ENCODE assay signal across 8 cellular contexts in genomic region chrX:134460861-134461218, GRCh38. TPM values are rescaled to one million over a fixed set of nuclear protein-coding genes. Genes with fewer than 3 reads are reported as not detected.
DNase-seq lines count a peak whose midpoint lies in the region; ATAC-seq lines count a peak whose summit lies in the region.

No MANE protein-coding gene starts in this region.

- DNase-seq in G401 (ENCODE audit: low spot score) (peak; percentile 29), iPS DF 6.9 (ENCODE audit: low read depth, low spot score) (no peak), SKM-1 (lab: John Stamatoyannopoulos, UW; ENCODE audit: unreplicated experiment) (no peak), NCI-H446 (lab: John Stamatoyannopoulos, UW) (no peak)
- DNase-seq in activated CD4-positive, alpha-beta memory T cell treated with anti-CD3 and anti-CD28 coated beads for 36 hours, result no peak
- DNase-seq in stimulated activated naive B cell treated with anti-CD40 and anti-IgM and Interleukin-4, amounts not matched to agents 10 μg/mL and 1 μg/mL and 100 μg/mL, for 72 hours, result no peak

- in situ Hi-C loops in G401 (cut with HindIII; ENCODE audit: low sequenced_read_pairs), result no loop called here

- CTCF ChIA-PET in activated CD4-positive, alpha-beta memory T cell treated with anti-CD3 and anti-CD28 coated beads for 36 hours (lab: Charles Lee), result no interaction called here

- peaks cover 1% of the 10 kb centered on the region for H3K36me3 Mint-ChIP-seq in activated CD4-positive, alpha-beta memory T cell treated with anti-CD3 and anti-CD28 coated beads for 36 hours
- no peaks in the 10 kb centered on the region for H3K36me3 Mint-ChIP-seq in stimulated activated naive B cell treated with anti-CD40 and anti-IgM and Interleukin-4, amounts not matched to agents 10 μg/mL and 1 μg/mL and 100 μg/mL, for 72 hours

- POLR2A ChIA-PET in activated CD4-positive, alpha-beta memory T cell treated with anti-CD3 and anti-CD28 coated beads for 36 hours (lab: Charles Lee), result no interaction called here

- H3K27me3 ChIP-seq in iPS DF 6.9 (ENCODE audit: control insufficient read depth, insufficient read depth, low read length), result no peaks in the 10 kb centered on the region

- no peaks in the 10 kb centered on the region for H3K9me3 ChIP-seq in iPS DF 6.9 (ENCODE audit: control insufficient read depth, insufficient read depth, low read length)

- intact Hi-C loops in activated CD4-positive, alpha-beta memory T cell treated with anti-CD3 and anti-CD28 coated beads for 36 hours (cut with micrococcal nuclease), result loop anchor here (2.0 kb wide), 1 partner anchor 86 kb away; no protein-coding TSS in a partner anchor

- no peaks in the 10 kb centered on the region for H3K9me3 Mint-ChIP-seq in activated CD4-positive, alpha-beta memory T cell treated with anti-CD3 and anti-CD28 coated beads for 36 hours
- no peaks in the 10 kb centered on the region for H3K9me3 Mint-ChIP-seq in stimulated activated naive B cell treated with anti-CD40 and anti-IgM and Interleukin-4, amounts not matched to agents 10 μg/mL and 1 μg/mL and 100 μg/mL, for 72 hours

- H3K27ac ChIP-seq in iPS DF 6.9 (ENCODE audit: low read length), result no peak overlapping the region

- peak; percentile 24 for ATAC-seq in HG02938 (IDR thresholded peaks at IDR 0.05; ENCODE audit: unreplicated experiment)
- ATAC-seq in stimulated activated naive B cell treated with anti-CD40 and anti-IgM and Interleukin-4, amounts not matched to agents 10 μg/mL and 1 μg/mL and 100 μg/mL, for 72 hours (replicated peaks), result no peak
- ATAC-seq in GM19395 (IDR thresholded peaks at IDR 0.05; ENCODE audit: unreplicated experiment), result no peak

- H3K4me3 ChIP-seq in iPS DF 6.9 (ENCODE audit: low read length), result peak overlapping the region; percentile 86; the same call in 1 of the 2 replicates

- H3K27me3 Mint-ChIP-seq in activated CD4-positive, alpha-beta memory T cell treated with anti-CD3 and anti-CD28 coated beads for 36 hours, result no peaks in the 10 kb centered on the region
- H3K27me3 Mint-ChIP-seq in stimulated activated naive B cell treated with anti-CD40 and anti-IgM and Interleukin-4, amounts not matched to agents 10 μg/mL and 1 μg/mL and 100 μg/mL, for 72 hours, result no peaks in the 10 kb centered on the region

- H3K36me3 ChIP-seq in iPS DF 6.9 (ENCODE audit: control insufficient read depth, insufficient read depth, low read length), result no peaks in the 10 kb centered on the region

- H3K4me1 Mint-ChIP-seq in activated CD4-positive, alpha-beta memory T cell treated with anti-CD3 and anti-CD28 coated beads for 36 hours (ENCODE audit: low read depth), result no peaks in the 10 kb centered on the region
- H3K4me1 Mint-ChIP-seq in stimulated activated naive B cell treated with anti-CD40 and anti-IgM and Interleukin-4, amounts not matched to agents 10 μg/mL and 1 μg/mL and 100 μg/mL, for 72 hours, result no peaks in the 10 kb centered on the region

- no CpG with 5 or more reads among the region's 9 CpGs for WGBS in iPS DF 6.9 (ENCODE audit: insufficient coverage, insufficient read length)

- H3K27ac Mint-ChIP-seq in activated CD4-positive, alpha-beta memory T cell treated with anti-CD3 and anti-CD28 coated beads for 36 hours, result peak overlapping the region; percentile 76
- peak overlapping the region; percentile 89 for H3K27ac Mint-ChIP-seq in stimulated activated naive B cell treated with anti-CD40 and anti-IgM and Interleukin-4, amounts not matched to agents 10 μg/mL and 1 μg/mL and 100 μg/mL, for 72 hours

- H3K4me1 ChIP-seq in iPS DF 6.9 (ENCODE audit: control insufficient read depth, insufficient read depth, low read length), result no peaks in the 10 kb centered on the region; the same call in 1 of the 2 replicates

- H3K4me3 Mint-ChIP-seq in activated CD4-positive, alpha-beta memory T cell treated with anti-CD3 and anti-CD28 coated beads for 36 hours, result peak overlapping the region; percentile 82
- peak overlapping the region; percentile 88 to 92 for H3K4me3 Mint-ChIP-seq in stimulated activated naive B cell treated with anti-CD40 and anti-IgM and Interleukin-4, amounts not matched to agents 10 μg/mL and 1 μg/mL and 100 μg/mL, for 72 hours

RNA-seq across cellular contexts. Expression of gene HPRT1, which starts 0.9 kb away (rescaled TPM):
- 53.6 and 70.5 TPM in 2 replicates for total RNA-seq in G401 (2014; rRNA removed; shearing (Covaris generic))
- 100 to 1,000 TPM; 104 to 109 TPM for total RNA-seq in activated CD4-positive, alpha-beta memory T cell treated with anti-CD3 and anti-CD28 coated beads for 36 hours
